In genomic region chr10:13206546-13207443, GRCh38 we compare ENCODE assay signal across 1 cellular context.
TF ChIP-seq lines count a peak whose summit lies in the region.

No MANE protein-coding gene starts in this region.

TF ChIP-seq in IMR-90, 13 proteins besides CTCF, POLR2A, EP300 and RAD21:
- TF ChIP-seq USF2 (IDR thresholded peaks at IDR 0.05; ENCODE audit: low read depth, low read length) (no peak), SMC3 (IDR thresholded peaks at IDR 0.05; ENCODE audit: low read depth, low read length) (peak; percentile 42; the same call in 1 of the 2 replicates), BHLHE40 (IDR thresholded peaks at IDR 0.05; ENCODE audit: low read depth, low read length) (no peak)
